Comparison of ENCODE assay signal across 29 cellular contexts in genomic region chr10:123621910-123622309, GRCh38. TPM values are rescaled to one million over a fixed set of nuclear protein-coding genes. Genes with fewer than 3 reads are reported as not detected.
"Had no signal": no experiment of that assay in that cellular context is flagged by ENCODE, and none has a peak within 500 bp of the region (broad histone marks: within the 10 kb centered on the region; RNA-seq: fewer than 3 reads in every experiment).

No MANE protein-coding gene starts in this region.

- H3K27ac ChIP-seq: brain microvascular endothelial cell, SJSA1 had no signal

- H3K36me3 Mint-ChIP-seq: activated CD8-positive, alpha-beta memory T cell treated with anti-CD3 and anti-CD28 coated beads, Interleukin-2, amount 10 ng/mL, durations not matched to agents 7 days and 5 days; activated naive CD8-positive, alpha-beta T cell had no signal

- H3K27me3 Mint-ChIP-seq: activated CD4-positive, alpha-beta T cell treated with anti-CD3 and anti-CD28 coated beads, Interleukin-2, amount 10 ng/mL, durations not matched to agents 24 days and 14 days; activated CD8-positive, alpha-beta memory T cell treated with anti-CD3 and anti-CD28 coated beads, Interleukin-2, amount 10 ng/mL, durations not matched to agents 7 days and 5 days had no signal

- H3K9me3 Mint-ChIP-seq: activated B cell treated with CpG ODN at 0.5 μM for 24 hours; activated CD4-positive, alpha-beta T cell treated with anti-CD3 and anti-CD28 coated beads, Interleukin-2, amount 10 ng/mL, durations not matched to agents 24 days and 14 days; activated naive CD4-positive, alpha-beta T cell treated with anti-CD3 and anti-CD28 coated beads for 36 hours; activated T-cell treated with anti-CD3 and anti-CD28 coated beads, Interleukin-2, amount 50 U/mL, for 4 hours; T-helper 2 cell treated with Interferon-gamma antibody and Interleukin-4, amounts not matched to agents 5 μg/mL and 100 μg/mL, for 36 hours had no signal

- H3K9me3 ChIP-seq: SJSA1 had no signal

- H3K4me1 Mint-ChIP-seq: activated B cell treated with CpG ODN at 0.5 μM for 24 hours; activated CD4-positive, alpha-beta T cell treated with anti-CD3 and anti-CD28 coated beads, Interleukin-2, amount 10 ng/mL, durations not matched to agents 24 days and 14 days; activated CD8-positive, alpha-beta memory T cell treated with anti-CD3 and anti-CD28 coated beads, Interleukin-2, amount 10 ng/mL, durations not matched to agents 7 days and 5 days; activated T-helper 17 cell treated with anti-CD3 and anti-CD28 coated beads, Interleukin-2, amount 50 U/mL, for 72 hours had no signal

- DNase-seq: activated B cell treated with CpG ODN at 0.5 μM for 24 hours; activated CD4-positive, alpha-beta T cell treated with anti-CD3 and anti-CD28 coated beads for 1 hour; activated CD4-positive, alpha-beta T cell treated with anti-CD3 and anti-CD28 coated beads, Interleukin-2, amount 10 ng/mL, durations not matched to agents 24 days and 14 days; activated CD4-positive, alpha-beta T cell treated with anti-CD3 and anti-CD28 coated beads, Interleukin-2, amount 50 U/mL, for 48 hours; activated CD8-positive, alpha-beta memory T cell treated with anti-CD3 and anti-CD28 coated beads, Interleukin-2, amount 10 ng/mL, durations not matched to agents 7 days and 5 days; activated gamma-delta T cell; activated naive CD4-positive, alpha-beta T cell treated with anti-CD3 and anti-CD28 coated beads for 36 hours; activated T-cell treated with anti-CD3 and anti-CD28 coated beads, Interleukin-2, amount 50 U/mL, for 4 hours; brain microvascular endothelial cell; cerebellar nuclear complex; NCI-H1092; NCI-H1417 treated with DMSO at 0.1 percent for 48 hours; NCI-H2029; NCI-H2107; NCI-H226; NCI-H526; NCI-H82; SHP77 had no signal

- H3K36me3 ChIP-seq: brain microvascular endothelial cell, SJSA1 had no signal

- FAIRE-seq: colon had no signal

- ATAC-seq: activated CD8-positive, alpha-beta memory T cell treated with anti-CD3 and anti-CD28 coated beads, Interleukin-2, amount 10 ng/mL, durations not matched to agents 7 days and 5 days; activated T-cell treated with anti-CD3 and anti-CD28 coated beads, Interleukin-2, amount 50 U/mL, for 4 hours; activated T-helper 17 cell treated with anti-CD3 and anti-CD28 coated beads, Interleukin-2, amount 50 U/mL, for 72 hours; SK-N-SH treated with all-trans-retinoic acid at 6 μM for 48 hours had no signal

- H3K4me3 Mint-ChIP-seq: activated B cell treated with CpG ODN at 0.5 μM for 24 hours; activated CD4-positive, alpha-beta T cell treated with anti-CD3 and anti-CD28 coated beads, Interleukin-2, amount 10 ng/mL, durations not matched to agents 24 days and 14 days; activated CD8-positive, alpha-beta memory T cell treated with anti-CD3 and anti-CD28 coated beads, Interleukin-2, amount 10 ng/mL, durations not matched to agents 7 days and 5 days; activated naive CD4-positive, alpha-beta T cell treated with anti-CD3 and anti-CD28 coated beads for 36 hours; activated naive CD8-positive, alpha-beta T cell; activated T-cell treated with anti-CD3 and anti-CD28 coated beads, Interleukin-2, amount 50 U/mL, for 4 hours; activated T-helper 17 cell treated with anti-CD3 and anti-CD28 coated beads, Interleukin-2, amount 50 U/mL, for 72 hours; T-helper 2 cell treated with Interferon-gamma antibody and Interleukin-4, amounts not matched to agents 5 μg/mL and 100 μg/mL, for 36 hours had no signal

- H3K27me3 ChIP-seq: brain microvascular endothelial cell, SJSA1 had no signal

- H3K4me1 ChIP-seq: SJSA1 had no signal

- H3K4me3 ChIP-seq: SJSA1 had no signal

- H3K27ac Mint-ChIP-seq: activated B cell treated with CpG ODN at 0.5 μM for 24 hours; activated CD4-positive, alpha-beta T cell treated with anti-CD3 and anti-CD28 coated beads, Interleukin-2, amount 10 ng/mL, durations not matched to agents 24 days and 14 days; activated CD8-positive, alpha-beta memory T cell treated with anti-CD3 and anti-CD28 coated beads, Interleukin-2, amount 10 ng/mL, durations not matched to agents 7 days and 5 days; activated naive CD4-positive, alpha-beta T cell treated with anti-CD3 and anti-CD28 coated beads for 36 hours; activated naive CD8-positive, alpha-beta T cell; activated T-helper 17 cell treated with anti-CD3 and anti-CD28 coated beads, Interleukin-2, amount 50 U/mL, for 72 hours; T-helper 2 cell treated with Interferon-gamma antibody and Interleukin-4, amounts not matched to agents 5 μg/mL and 100 μg/mL, for 36 hours had no signal

RNA-seq across cellular contexts. Expression of gene GPR26, which starts 44.2 kb away (rescaled TPM):
- total RNA-seq: activated B cell treated with CpG ODN at 0.5 μM for 24 hours; activated CD4-positive, alpha-beta T cell treated with anti-CD3 and anti-CD28 coated beads, Interleukin-2, amount 10 ng/mL, durations not matched to agents 24 days and 14 days; activated CD8-positive, alpha-beta memory T cell treated with anti-CD3 and anti-CD28 coated beads, Interleukin-2, amount 10 ng/mL, durations not matched to agents 7 days and 5 days; activated naive CD4-positive, alpha-beta T cell treated with anti-CD3 and anti-CD28 coated beads for 36 hours; activated T-cell treated with anti-CD3 and anti-CD28 coated beads, Interleukin-2, amount 50 U/mL, for 4 hours; activated T-helper 17 cell treated with anti-CD3 and anti-CD28 coated beads, Interleukin-2, amount 50 U/mL, for 72 hours; cardiac septum; MCF 10A; NCI-H460; OCI-LY7; SJSA1; T-helper 1 cell treated with Interleukin-12 subunit alpha and Interleukin-12 subunit beta and Interleukin-4 antibody, amounts not matched to agents 30 ng/mL and 1 ng/mL, for 36 hours had no signal
